1 cellular context compared by ENCODE assay signal in the genomic region with DNA sequence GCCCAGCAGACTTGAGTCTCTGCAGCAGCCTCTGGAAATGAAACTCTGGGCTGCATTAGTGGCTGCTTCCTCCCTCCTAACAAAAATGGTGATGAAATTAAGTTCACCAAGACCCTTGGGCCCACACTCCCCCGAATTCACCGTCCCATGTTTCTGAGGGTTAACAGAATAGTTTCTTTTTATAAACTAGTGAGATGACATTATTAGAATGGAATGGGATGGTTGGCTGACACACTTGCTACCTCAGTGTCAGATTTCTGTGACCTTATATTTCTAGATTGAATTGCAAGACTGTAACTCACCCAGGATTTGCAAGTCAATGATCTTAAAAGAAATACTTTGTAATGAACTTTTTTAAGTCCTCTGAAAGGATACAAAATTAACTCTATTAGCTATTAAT.
A peak's percentile ranks its signal among the peaks of the same experiment; 100 is the strongest.
TF ChIP-seq lines count a peak whose summit lies in the region.

No MANE protein-coding gene starts in this region.

TF ChIP-seq in SK-N-SH, 30 proteins besides CTCF, POLR2A, EP300 and RAD21 (continued from another document):
- TF ChIP-seq NFIC (IDR thresholded peaks at IDR 0.05; ENCODE audit: borderline replicate concordance) (peak; percentile 49; the same call in 1 of the 2 replicates), ZBTB33 (IDR thresholded peaks at IDR 0.05; ENCODE audit: borderline replicate concordance, low read depth) (no peak), POLR2AphosphoS5 (IDR thresholded peaks at IDR 0.05; ENCODE audit: low read depth, low read length) (no peak; the same call in 1 of the 2 replicates), FOXM1 (IDR thresholded peaks at IDR 0.05; ENCODE audit: low read depth) (no peak), CHD2 (IDR thresholded peaks at IDR 0.05; ENCODE audit: low read length, partially characterized antibody) (no peak), SMC3 (IDR thresholded peaks at IDR 0.05; ENCODE audit: low read depth, low read length) (no peak), FOXJ3 (CRISPR knock-in tag; IDR thresholded peaks at IDR 0.05) (no peak), FOSL2 (IDR thresholded peaks at IDR 0.05; ENCODE audit: borderline replicate concordance, low read depth) (peak; percentile 40; the same call in 1 of the 2 replicates), SIN3A (IDR thresholded peaks at IDR 0.05; ENCODE audit: borderline replicate concordance, low read depth, low read length) (no peak), TCF12 (IDR thresholded peaks at IDR 0.05) (peak; percentile 60), RFX5 (IDR thresholded peaks at IDR 0.05; ENCODE audit: low read length) (no peak), RXRA (IDR thresholded peaks at IDR 0.05; ENCODE audit: borderline replicate concordance, low read depth) (no peak), TAF1 (IDR thresholded peaks at IDR 0.05; ENCODE audit: borderline replicate concordance, low read depth, low read length) (no peak), JUND (IDR thresholded peaks at IDR 0.05) (peak; percentile 50), RCOR1 (IDR thresholded peaks at IDR 0.05; ENCODE audit: low read length) (no peak)
- TF ChIP-seq, protein P1, sequence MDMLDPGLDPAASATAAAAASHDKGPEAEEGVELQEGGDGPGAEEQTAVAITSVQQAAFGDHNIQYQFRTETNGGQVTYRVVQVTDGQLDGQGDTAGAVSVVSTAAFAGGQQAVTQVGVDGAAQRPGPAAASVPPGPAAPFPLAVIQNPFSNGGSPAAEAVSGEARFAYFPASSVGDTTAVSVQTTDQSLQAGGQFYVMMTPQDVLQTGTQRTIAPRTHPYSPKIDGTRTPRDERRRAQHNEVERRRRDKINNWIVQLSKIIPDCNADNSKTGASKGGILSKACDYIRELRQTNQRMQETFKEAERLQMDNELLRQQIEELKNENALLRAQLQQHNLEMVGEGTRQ (IDR thresholded peaks at IDR 0.05; ENCODE audit: borderline replicate concordance, low read depth, low read length) = no peak
- TF ChIP-seq, protein P2, sequence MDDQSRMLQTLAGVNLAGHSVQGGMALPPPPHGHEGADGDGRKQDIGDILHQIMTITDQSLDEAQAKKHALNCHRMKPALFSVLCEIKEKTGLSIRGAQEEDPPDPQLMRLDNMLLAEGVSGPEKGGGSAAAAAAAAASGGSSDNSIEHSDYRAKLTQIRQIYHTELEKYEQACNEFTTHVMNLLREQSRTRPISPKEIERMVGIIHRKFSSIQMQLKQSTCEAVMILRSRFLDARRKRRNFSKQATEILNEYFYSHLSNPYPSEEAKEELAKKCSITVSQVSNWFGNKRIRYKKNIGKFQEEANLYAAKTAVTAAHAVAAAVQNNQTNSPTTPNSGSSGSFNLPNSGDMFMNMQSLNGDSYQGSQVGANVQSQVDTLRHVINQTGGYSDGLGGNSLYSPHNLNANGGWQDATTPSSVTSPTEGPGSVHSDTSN (IDR thresholded peaks at IDR 0.05) = 0 out of 2 replicates have a peak, but pooled peaks have one; percentile 36
